ENCODE assay signal across 20 cellular contexts in the genomic region with DNA sequence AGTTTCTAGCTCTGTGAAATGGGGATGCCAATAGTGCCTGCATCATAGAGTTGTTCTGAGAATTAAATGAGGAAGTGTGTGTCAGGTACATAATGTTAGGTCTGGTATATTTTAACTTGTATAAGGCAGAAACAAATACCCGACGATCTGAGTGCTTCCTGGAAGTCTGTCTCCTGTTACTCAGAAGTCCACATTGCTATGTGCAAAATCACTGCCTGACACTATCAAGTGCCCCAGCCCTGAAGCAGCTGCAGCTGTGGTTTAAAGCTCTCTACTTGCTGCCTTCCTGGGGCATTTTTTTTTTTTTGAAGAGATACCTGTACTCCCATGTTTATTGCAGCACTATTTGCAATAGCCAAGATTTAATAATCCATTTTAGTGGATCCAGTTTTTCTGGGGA.
"Had no signal": no experiment of that assay in that cellular context is flagged by ENCODE, and none has a peak within 500 bp of the region (broad histone marks: within the 10 kb centered on the region; RNA-seq: fewer than 3 reads in every experiment).

No MANE protein-coding gene starts in this region.

- H3K36me3 ChIP-seq: ascending aorta, cardiac muscle cell, neutrophil, pancreas, sigmoid colon, spleen had no signal

- H3K27ac ChIP-seq: ascending aorta, cardiac muscle cell, neutrophil, pancreas, sigmoid colon, spleen had no signal

- H3K4me3 ChIP-seq: ascending aorta, cardiac muscle cell, pancreas, sigmoid colon, spleen had no signal

- H3K4me1 ChIP-seq: ascending aorta, pancreas, sigmoid colon, spleen had no signal

- H3K27me3 ChIP-seq: ascending aorta, cardiac muscle cell, neutrophil, pancreas, sigmoid colon had no signal

- DNase-seq: activated B cell treated with CpG ODN at 0.5 μM for 24 hours; activated CD4-positive, alpha-beta memory T cell treated with anti-CD3 and anti-CD28 coated beads for 36 hours; activated CD4-positive, alpha-beta T cell treated with anti-CD3 and anti-CD28 coated beads for 4 hours; activated naive CD4-positive, alpha-beta T cell treated with anti-CD3 and anti-CD28 coated beads for 36 hours; activated naive CD8-positive, alpha-beta T cell treated with anti-CD3 and anti-CD28 coated beads, Interleukin-2, amount 50 U/mL, for 24 hours; activated T-cell treated with anti-CD3 and anti-CD28 coated beads, Interleukin-2, amount 50 U/mL, for 1 hour; dermis blood vessel endothelial cell; effector memory CD4-positive, alpha-beta T cell; hippocampal formation; islet precursor cell; natural killer cell; pancreas; sigmoid colon; spleen; stimulated activated naive CD4-positive, alpha-beta T cell; T-helper 9 cell had no signal

- ATAC-seq: activated naive CD8-positive, alpha-beta T cell treated with anti-CD3 and anti-CD28 coated beads, Interleukin-2, amount 50 U/mL, for 24 hours; left lobe of liver; natural killer cell; pancreas had no signal

- H3K9me3 ChIP-seq: ascending aorta, neutrophil, pancreas, sigmoid colon had no signal
